Comparison of ENCODE assay signal across 24 cellular contexts in the genomic region with DNA sequence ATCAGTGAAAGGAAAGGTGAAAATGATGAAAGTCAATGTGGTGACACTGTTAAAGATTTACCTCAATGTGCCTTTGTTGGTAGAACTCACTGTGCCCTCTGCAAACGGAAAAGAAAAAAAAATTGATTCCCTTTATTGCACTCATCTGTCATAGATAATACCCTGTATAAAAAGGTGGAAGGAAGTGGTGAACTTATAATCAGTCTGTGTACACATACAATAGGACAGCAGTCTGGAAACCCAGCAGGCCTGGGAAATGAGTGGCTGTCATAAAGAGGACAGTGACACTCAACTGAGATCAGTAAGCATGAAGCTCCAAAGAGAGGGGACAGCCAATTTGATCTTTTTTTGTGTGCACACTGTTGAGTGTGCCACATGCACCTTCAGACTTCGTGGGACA.
"Had no signal": no experiment of that assay in that cellular context is flagged by ENCODE, and none has a peak within 500 bp of the region (broad histone marks: within the 10 kb centered on the region; RNA-seq: fewer than 3 reads in every experiment).

No MANE protein-coding gene starts in this region.

- H3K36me3 ChIP-seq: esophagus muscularis mucosa, gastrocnemius medialis, left ventricle myocardium inferior, neural progenitor cell, sigmoid colon, stomach, suprapubic skin, transverse colon had no signal

- H3K9me3 ChIP-seq: esophagus muscularis mucosa, gastrocnemius medialis, left ventricle myocardium inferior, sigmoid colon, stomach, suprapubic skin, transverse colon had no signal

- H3K4me3 ChIP-seq: coronary artery, esophagus muscularis mucosa, gastrocnemius medialis, left ventricle myocardium inferior, neural progenitor cell, sigmoid colon, smooth muscle cell, stomach, suprapubic skin, transverse colon had no signal

- H3K27me3 ChIP-seq: esophagus muscularis mucosa, gastrocnemius medialis, neural progenitor cell, sigmoid colon, stomach, suprapubic skin, transverse colon had no signal

- DNase-seq: activated CD4-positive, alpha-beta memory T cell treated with anti-CD3 and anti-CD28 coated beads, Interleukin-2, amount 10 ng/mL, durations not matched to agents 7 days and 5 days; activated CD4-positive, alpha-beta T cell treated with anti-CD3 and anti-CD28 coated beads, Interleukin-2, amount 10 ng/mL, durations not matched to agents 24 days and 14 days; activated effector memory CD4-positive, alpha-beta T cell treated with Interleukin-2 at 50 U/mL for 16 hours; activated naive CD4-positive, alpha-beta T cell treated with anti-CD3 and anti-CD28 coated beads, Interleukin-2, amount 10 ng/mL, durations not matched to agents 7 days and 5 days; activated naive CD8-positive, alpha-beta T cell treated with anti-CD3 and anti-CD28 coated beads, Interleukin-2, amount 50 U/mL, for 24 hours; activated T-cell treated with anti-CD3 and anti-CD28 coated beads, Interleukin-2, amount 50 U/mL, for 72 hours; cerebellar nuclear complex; gastrocnemius medialis; hippocampal formation; kidney glomerular epithelial cell; left ventricle myocardium inferior; naive thymus-derived CD8-positive, alpha-beta T cell; retina; sigmoid colon; stimulated activated CD4-positive, alpha-beta T cell treated with anti-CD3 and anti-CD28 coated beads, Interleukin-15, amount 100 ng/mL, for 24 hours; stomach; transverse colon had no signal

- H3K4me1 ChIP-seq: esophagus muscularis mucosa, gastrocnemius medialis, left ventricle myocardium inferior, sigmoid colon, stomach, suprapubic skin, transverse colon had no signal

- H3K27ac ChIP-seq: coronary artery, esophagus muscularis mucosa, gastrocnemius medialis, left ventricle myocardium inferior, neural progenitor cell, sigmoid colon, stomach, suprapubic skin, transverse colon had no signal

- ATAC-seq: activated CD4-positive, CD25-positive, alpha-beta regulatory T cell treated with anti-CD3 and anti-CD28 coated beads, Interleukin-2, amount 50 U/mL, for 24 hours; activated naive CD8-positive, alpha-beta T cell treated with anti-CD3 and anti-CD28 coated beads, Interleukin-2, amount 50 U/mL, for 24 hours; activated T-cell treated with anti-CD3 and anti-CD28 coated beads, Interleukin-2, amount 50 U/mL, for 72 hours; gastrocnemius medialis; naive thymus-derived CD8-positive, alpha-beta T cell; stimulated activated memory B cell treated with anti-CD40 and anti-IgM and Interleukin-4, amounts not matched to agents 10 μg/mL and 1 μg/mL and 100 μg/mL, for 72 hours had no signal
